17 cellular contexts compared by ENCODE assay signal in the genomic region with DNA sequence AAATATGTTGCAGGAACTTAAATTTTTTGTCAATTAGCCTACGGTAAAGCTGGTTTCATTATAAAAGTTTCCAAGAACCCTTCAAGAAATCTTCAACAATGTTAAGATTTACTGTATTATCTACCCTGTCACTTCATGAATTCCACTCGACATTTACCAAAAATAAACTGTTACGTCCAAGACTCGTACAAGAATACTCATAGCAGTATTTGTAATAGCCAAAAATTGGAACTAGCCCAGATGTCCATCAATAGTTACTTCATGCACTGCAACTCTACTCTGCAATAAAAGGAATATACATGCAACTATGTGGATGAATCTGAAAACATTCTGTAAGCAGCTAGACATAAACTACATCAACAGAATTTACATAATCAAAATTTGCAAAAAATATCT. TPM values are rescaled to one million over a fixed set of nuclear protein-coding genes. Genes with fewer than 3 reads are reported as not detected.
A peak's percentile ranks its signal among the peaks of the same experiment; 100 is the strongest.
DNase-seq lines count a peak whose midpoint lies in the region; ATAC-seq, FAIRE-seq and TF ChIP-seq lines count a peak whose summit lies in the region.
"Had no signal": no experiment of that assay in that cellular context is flagged by ENCODE, and none has a peak within 500 bp of the region (broad histone marks: within the 10 kb centered on the region; RNA-seq: fewer than 3 reads in every experiment).

No MANE protein-coding gene starts in this region.

- H3K27ac ChIP-seq in HepG2 (ENCODE audit: extremely low read length, insufficient read depth, low read length) (no peak overlapping the region), right lobe of liver (no peak overlapping the region), subcutaneous abdominal adipose tissue (ENCODE audit: low read depth, low read length) (peak overlapping the region; percentile 47)
- H3K27ac ChIP-seq: upper lobe of right lung had no signal

- TF ChIP-seq EP300 in HepG2 (IDR thresholded peaks at IDR 0.05; ENCODE audit: low read depth in 2 of 2, low read length in 2 of 2) (no peak), HepG2 (CRISPR knock-in tag; IDR thresholded peaks at IDR 0.05; ENCODE audit: borderline replicate concordance) (no peak)

- intact Hi-C loops in HepG2 (cut with micrococcal nuclease; ENCODE audit: unreplicated experiment), result no loop called here
- intact Hi-C loops in right lobe of liver (cut with DNase I), result no loop called here

- peak overlapping the region; percentile 75 for H3K27ac Mint-ChIP-seq in activated T-helper 17 cell treated with anti-CD3 and anti-CD28 coated beads, Interleukin-2, amount 50 U/mL, for 72 hours

- peaks cover 97% of the 10 kb centered on the region for H3K36me3 Mint-ChIP-seq in activated T-helper 17 cell treated with anti-CD3 and anti-CD28 coated beads, Interleukin-2, amount 50 U/mL, for 72 hours (ENCODE audit: low read depth)

- H3K4me1 ChIP-seq in HepG2 (ENCODE audit: insufficient read depth, low read length), result peaks cover 33% of the 10 kb centered on the region
- no peaks in the 10 kb centered on the region for H3K4me1 ChIP-seq in right lobe of liver
- H3K4me1 ChIP-seq in subcutaneous abdominal adipose tissue (ENCODE audit: control insufficient read depth in 5 of 5, insufficient read depth in 5 of 5, low read length in 5 of 5), result peaks cover 0 to 4% (median 2%) of the 10 kb centered on the region in 5 donors

- peak overlapping the region; percentile 60 for H3K4me3 Mint-ChIP-seq in activated T-helper 17 cell treated with anti-CD3 and anti-CD28 coated beads, Interleukin-2, amount 50 U/mL, for 72 hours
- H3K4me3 Mint-ChIP-seq: activated CD4-positive, alpha-beta T cell treated with anti-CD3 and anti-CD28 coated beads, Interleukin-2, amount 10 ng/mL, durations not matched to agents 7 days and 5 days had no signal

- peaks cover 6% of the 10 kb centered on the region; the same call in 1 of the 2 replicates for H4K20me1 ChIP-seq in HepG2 (ENCODE audit: insufficient read depth, low read length)

- 88% methylated on average over 4 of the region's 4 CpGs for WGBS in HepG2 (ENCODE audit: low lambda C conversion rate)
- 56% methylated on average over 4 of the region's 4 CpGs for WGBS in right lobe of liver (ENCODE audit: insufficient coverage, low coverage, low lambda C conversion rate, missing lambda C conversion rate)

- H3K9me3 ChIP-seq in HepG2 (ENCODE audit: low read length) (no peaks in the 10 kb centered on the region), right lobe of liver (no peaks in the 10 kb centered on the region), subcutaneous abdominal adipose tissue (ENCODE audit: control insufficient read depth in 5 of 5, low read length in 5 of 5) (no peaks in the 10 kb centered on the region)
- H3K9me3 ChIP-seq: upper lobe of right lung had no signal

- POLR2A ChIA-PET in HepG2 (lab: Yijun Ruan, JAX), result interaction anchor here (0.7 to 1.9 kb wide), 4 partner anchors 12 to 42 kb away, joined by 3 to 24 read pairs (median 5); partner anchors contain the start of gene RBMX

- H3K36me3 ChIP-seq in HepG2 (replicated peaks in 1 of 2; ENCODE audit: control insufficient read depth in 1 of 2, insufficient read depth in 2 of 2, low read length in 2 of 2) (peaks cover 1 to 7% of the 10 kb centered on the region in 2 experiments; a peak in 3 of 5 replicates), right lobe of liver (peaks cover 0 to 26% (median 3%) of the 10 kb centered on the region in 4 donors), subcutaneous abdominal adipose tissue (ENCODE audit: control insufficient read depth in 5 of 5, insufficient read depth in 5 of 5, low read length in 5 of 5) (peaks cover 8 to 37% (median 18%) of the 10 kb centered on the region in 5 donors)

- H3K27me3 ChIP-seq in HepG2 (ENCODE audit: control insufficient read depth in 1 of 2, insufficient read depth in 2 of 2, low read length in 2 of 2), result no peaks in the 10 kb centered on the region
- H3K27me3 ChIP-seq in right lobe of liver, result no peaks in the 10 kb centered on the region
- peaks cover 0 to 3% (median 0%) of the 10 kb centered on the region in 5 donors for H3K27me3 ChIP-seq in subcutaneous abdominal adipose tissue (ENCODE audit: control insufficient read depth in 5 of 5, insufficient read depth in 4 of 5, low read length in 5 of 5)
- H3K27me3 ChIP-seq: upper lobe of right lung had no signal

- no peaks in the 10 kb centered on the region for H3K27me3 Mint-ChIP-seq in activated T-helper 17 cell treated with anti-CD3 and anti-CD28 coated beads, Interleukin-2, amount 50 U/mL, for 72 hours
- H3K27me3 Mint-ChIP-seq: activated CD4-positive, alpha-beta T cell treated with anti-CD3 and anti-CD28 coated beads, Interleukin-2, amount 10 ng/mL, durations not matched to agents 7 days and 5 days had no signal

- ATAC-seq in HepG2, result no peak
- ATAC-seq in right lobe of liver, result no peak
- ATAC-seq in activated T-helper 17 cell treated with anti-CD3 and anti-CD28 coated beads, Interleukin-2, amount 50 U/mL, for 72 hours (replicated peaks), result no peak

- no peak for TF ChIP-seq RAD21 in HepG2 (CRISPR knock-in tag; IDR thresholded peaks at IDR 0.05)

- H2AFZ ChIP-seq in HepG2 (ENCODE audit: low read length), result no peak overlapping the region

- H3K4me1 Mint-ChIP-seq in activated T-helper 17 cell treated with anti-CD3 and anti-CD28 coated beads, Interleukin-2, amount 50 U/mL, for 72 hours, result peaks cover 15% of the 10 kb centered on the region

- peak; percentile 70 for FAIRE-seq in HepG2 (lab: Jason Lieb, UNC)
- FAIRE-seq: RCC 7860 had no signal

- H3K4me2 ChIP-seq in HepG2 (ENCODE audit: low read depth, low read length), result no peak overlapping the region

- no peak overlapping the region for H3K4me3 ChIP-seq in HepG2 (replicated peaks in 1 of 3; ENCODE audit: insufficient read depth in 1 of 3, low read depth in 2 of 3, low read length in 3 of 3)
- H3K4me3 ChIP-seq in right lobe of liver, result no peak overlapping the region
- H3K4me3 ChIP-seq in fibroblast of the aortic adventitia (ENCODE audit: low read depth, low read length), result no peak overlapping the region
- H3K4me3 ChIP-seq in subcutaneous abdominal adipose tissue (ENCODE audit: low read depth in 1 of 5, low read length in 5 of 5), result no peak overlapping the region
- H3K4me3 ChIP-seq: upper lobe of right lung had no signal

- TF ChIP-seq POLR2A in HepG2 (IDR thresholded peaks at IDR 0.05; ENCODE audit: insufficient read depth in 1 of 2, low read depth in 2 of 2, low read length in 2 of 2), result no peak
- no peak for TF ChIP-seq POLR2A in right lobe of liver (IDR thresholded peaks at IDR 0.05)

- no peaks in the 10 kb centered on the region for H3K79me2 ChIP-seq in HepG2 (ENCODE audit: insufficient read depth, low read length)

- CTCF ChIA-PET in HepG2 (lab: Yijun Ruan, JAX; ENCODE audit: low intra/inter-chr PET ratio, low total read pairs), result no interaction called here

- TF ChIP-seq CTCF in HepG2 (CRISPR knock-in tag; IDR thresholded peaks at IDR 0.05) (no peak), right lobe of liver (IDR thresholded peaks at IDR 0.05) (no peak), fibroblast of the aortic adventitia (IDR thresholded peaks at IDR 0.05; ENCODE audit: insufficient read depth, low read length) (no peak), GM20000 (IDR thresholded peaks at IDR 0.05; ENCODE audit: extremely low read depth, missing control alignments) (no peak)

- no peaks in the 10 kb centered on the region for H3K9me3 Mint-ChIP-seq in activated T-helper 17 cell treated with anti-CD3 and anti-CD28 coated beads, Interleukin-2, amount 50 U/mL, for 72 hours
- H3K9me3 Mint-ChIP-seq: activated CD4-positive, alpha-beta T cell treated with anti-CD3 and anti-CD28 coated beads, Interleukin-2, amount 10 ng/mL, durations not matched to agents 7 days and 5 days had no signal

- in situ Hi-C loops in HepG2 (cut with HindIII; ENCODE audit: extremely low pct_ligation_motif_present, low pct_unique_long_range_greater_than_20kb), result no loop called here

- DNase-seq in HepG2 (ENCODE audit: low spot score) (no peak), right lobe of liver (no peak), fibroblast of the aortic adventitia (ENCODE audit: low read depth) (peak; percentile 73), Ammon's horn (ENCODE audit: low spot score) (no peak), GM20000 (ENCODE audit: low spot score) (no peak), cerebellar cortex (ENCODE audit: low spot score) (no peak)
- DNase-seq: activated CD4-positive, alpha-beta T cell treated with anti-CD3 and anti-CD28 coated beads, Interleukin-2, amount 10 ng/mL, durations not matched to agents 7 days and 5 days; activated T-cell treated with anti-CD3 and anti-CD28 coated beads, Interleukin-2, amount 50 U/mL, for 48 hours; cerebellar nuclear complex; DMS79 treated with DMSO at 0.1 percent for 48 hours; effector CD8-positive, alpha-beta T cell; left colon; stimulated activated naive CD4-positive, alpha-beta T cell; upper lobe of right lung had no signal

- BruUV-seq in HepG2 (replicated peaks; lab: Mats Ljungman, UMichigan), result no TSS peak

- H3K9ac ChIP-seq in HepG2 (ENCODE audit: insufficient read depth, low read depth, low read length), result no peak overlapping the region
- no peak overlapping the region for H3K9ac ChIP-seq in subcutaneous abdominal adipose tissue (ENCODE audit: low read length in 5 of 5)

RNA-seq across cellular contexts. Expression of gene RBMX, which starts 13.4 kb away (rescaled TPM):
- total RNA-seq in HepG2 (2016; rRNA removed; fragmentation: Illumina TruSeq; extraction: Trizol) (254 and 303 TPM in 2 replicates), right lobe of liver (10 to 100 TPM; 28.7 to 62.6 (median 40.9) TPM), fibroblast of the aortic adventitia (ENCODE audit: low replicate concordance) (245 and 277 TPM in 2 replicates)
- total RNA-seq in HepG2 (2016; cell fraction: cytosol; rRNA removed; fragmentation: Illumina TruSeq; extraction: Trizol; ENCODE audit: low read depth), result 34.9 and 37.6 TPM in 2 replicates
- 248 and 273 TPM in 2 replicates for total RNA-seq in HepG2 (2016; cell fraction: insoluble cytoplasmic fraction; rRNA removed; fragmentation: Illumina TruSeq; extraction: Trizol)
- total RNA-seq in HepG2 (2016; cell fraction: membrane; rRNA removed; fragmentation: Illumina TruSeq; extraction: Trizol), result 101 and 111 TPM in 2 replicates
- total RNA-seq in HepG2 (2016; cell fraction: nucleus; rRNA removed; fragmentation: Illumina TruSeq; extraction: Trizol), result 200 and 222 TPM in 2 replicates
- 95.2 and 114 TPM in 2 replicates for polyA plus RNA-seq in HepG2 (2011; rRNA removed)
- polyA plus RNA-seq in HepG2 (2011; cell fraction: cytosol; rRNA removed), result 92.9 and 101 TPM in 2 replicates
- 103 and 120 TPM in 2 replicates for polyA plus RNA-seq in HepG2 (2011; cell fraction: nucleus; rRNA removed)
- 128 and 171 TPM in 2 replicates for polyA plus RNA-seq in HepG2 (2012)
- 36.0 and 39.5 TPM in 2 replicates for polyA plus RNA-seq in HepG2 (2016; cell fraction: cytosol; fragmentation: Illumina TruSeq; extraction: Trizol; ENCODE audit: low read depth)
- polyA plus RNA-seq in HepG2 (2016; cell fraction: insoluble cytoplasmic fraction; fragmentation: Illumina TruSeq; extraction: Trizol; ENCODE audit: low read depth), result 304 and 335 TPM in 2 replicates
- 78.9 and 89.0 TPM in 2 replicates for polyA plus RNA-seq in HepG2 (2016; cell fraction: membrane; fragmentation: Illumina TruSeq; extraction: Trizol; ENCODE audit: low read depth)
- 279 and 282 TPM in 2 replicates for polyA plus RNA-seq in HepG2 (2016; cell fraction: nucleus; fragmentation: Illumina TruSeq; extraction: Trizol; ENCODE audit: insufficient read depth, low read depth)
- polyA minus RNA-seq in HepG2 (2011; rRNA and poly(A)+ RNA removed; ENCODE audit: low replicate concordance), result 63.4 and 108 TPM in 2 replicates
- 110 and 111 TPM in 2 replicates for polyA minus RNA-seq in HepG2 (2011; cell fraction: cytosol; rRNA and poly(A)+ RNA removed)
- polyA minus RNA-seq in HepG2 (2011; cell fraction: nucleus; rRNA and poly(A)+ RNA removed), result 119 and 149 TPM in 2 replicates
- 100 to 1,000 TPM; 214 to 247 TPM for total RNA-seq in activated T-helper 17 cell treated with anti-CD3 and anti-CD28 coated beads, Interleukin-2, amount 50 U/mL, for 72 hours
